Comparison of ENCODE assay signal across 25 cellular contexts in the genomic region with DNA sequence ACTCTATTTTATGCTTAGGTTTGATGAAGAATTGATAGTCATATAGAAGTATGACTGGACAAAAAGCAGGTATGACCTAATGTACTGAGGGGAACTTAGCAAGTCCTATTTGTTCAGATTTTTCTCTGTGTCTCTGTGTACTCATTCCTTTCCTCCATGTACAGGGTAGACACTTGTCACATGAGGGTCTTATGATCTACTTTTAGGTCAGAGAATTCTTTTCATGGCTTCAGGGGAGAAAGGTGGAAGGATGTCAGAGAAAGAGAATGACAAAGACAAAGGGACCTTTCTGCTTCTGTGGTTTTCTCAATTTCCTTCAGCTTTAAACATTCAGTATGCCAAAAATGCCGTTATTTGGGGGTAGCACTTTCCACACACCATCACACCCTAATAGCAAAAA.
"Had no signal": no experiment of that assay in that cellular context is flagged by ENCODE, and none has a peak within 500 bp of the region (broad histone marks: within the 10 kb centered on the region; RNA-seq: fewer than 3 reads in every experiment).

No MANE protein-coding gene starts in this region.

- H3K4me3 Mint-ChIP-seq: dendritic cell treated with granulocyte-macrophage colony-stimulating factor and Interleukin-4, amounts not matched to agents 40 ng/mL and 50 ng/mL, for 4 days; effector memory CD8-positive, alpha-beta T cell; endodermal cell; mesothelial cell of epicardium; naive B cell; naive thymus-derived CD8-positive, alpha-beta T cell had no signal

- H3K4me1 ChIP-seq: colonic mucosa, esophagus squamous epithelium, gastrocnemius medialis, heart right ventricle, left lung, lower lobe of right lung had no signal

- DNase-seq: colonic mucosa; cortex of kidney; effector CD8-positive, alpha-beta T cell; effector memory CD8-positive, alpha-beta T cell; endodermal cell; erythroblast; esophagus squamous epithelium; foreskin fibroblast; gastrocnemius medialis; glutamatergic neuron; head of caudate nucleus; heart right ventricle; hippocampal formation; left cardiac atrium; left lung; left ventricle myocardium superior; lower lobe of right lung; mesenchymal stem cell; mucosa of descending colon; naive B cell; naive thymus-derived CD8-positive, alpha-beta T cell had no signal

- H3K27ac ChIP-seq: colonic mucosa, epithelial cell of prostate, esophagus squamous epithelium, gastrocnemius medialis, heart right ventricle, left lung, lower lobe of right lung had no signal

- H3K27ac Mint-ChIP-seq: dendritic cell treated with granulocyte-macrophage colony-stimulating factor and Interleukin-4, amounts not matched to agents 40 ng/mL and 50 ng/mL, for 4 days; effector memory CD8-positive, alpha-beta T cell; endodermal cell; mesothelial cell of epicardium had no signal

- H3K4me1 Mint-ChIP-seq: mesothelial cell of epicardium, naive B cell had no signal

- H3K4me3 ChIP-seq: colonic mucosa, esophagus squamous epithelium, gastrocnemius medialis, heart right ventricle, left lung, lower lobe of right lung, mucosa of descending colon had no signal

- H3K36me3 ChIP-seq: colonic mucosa had no signal

- H3K9me3 ChIP-seq: colonic mucosa, esophagus squamous epithelium, gastrocnemius medialis, mucosa of descending colon had no signal

- H3K27me3 ChIP-seq: colonic mucosa, esophagus squamous epithelium, gastrocnemius medialis, heart right ventricle, left lung had no signal

- H3K27me3 Mint-ChIP-seq: dendritic cell treated with granulocyte-macrophage colony-stimulating factor and Interleukin-4, amounts not matched to agents 40 ng/mL and 50 ng/mL, for 4 days; effector memory CD8-positive, alpha-beta T cell; naive B cell; naive thymus-derived CD8-positive, alpha-beta T cell had no signal

- ATAC-seq: effector memory CD8-positive, alpha-beta T cell; esophagus mucosa; gastrocnemius medialis; heart right ventricle; left cardiac atrium; left lung; left ventricle myocardium superior; lower lobe of right lung; mucosa of descending colon; naive thymus-derived CD8-positive, alpha-beta T cell had no signal
